ENCODE assay signal across 27 cellular contexts in the genomic region with DNA sequence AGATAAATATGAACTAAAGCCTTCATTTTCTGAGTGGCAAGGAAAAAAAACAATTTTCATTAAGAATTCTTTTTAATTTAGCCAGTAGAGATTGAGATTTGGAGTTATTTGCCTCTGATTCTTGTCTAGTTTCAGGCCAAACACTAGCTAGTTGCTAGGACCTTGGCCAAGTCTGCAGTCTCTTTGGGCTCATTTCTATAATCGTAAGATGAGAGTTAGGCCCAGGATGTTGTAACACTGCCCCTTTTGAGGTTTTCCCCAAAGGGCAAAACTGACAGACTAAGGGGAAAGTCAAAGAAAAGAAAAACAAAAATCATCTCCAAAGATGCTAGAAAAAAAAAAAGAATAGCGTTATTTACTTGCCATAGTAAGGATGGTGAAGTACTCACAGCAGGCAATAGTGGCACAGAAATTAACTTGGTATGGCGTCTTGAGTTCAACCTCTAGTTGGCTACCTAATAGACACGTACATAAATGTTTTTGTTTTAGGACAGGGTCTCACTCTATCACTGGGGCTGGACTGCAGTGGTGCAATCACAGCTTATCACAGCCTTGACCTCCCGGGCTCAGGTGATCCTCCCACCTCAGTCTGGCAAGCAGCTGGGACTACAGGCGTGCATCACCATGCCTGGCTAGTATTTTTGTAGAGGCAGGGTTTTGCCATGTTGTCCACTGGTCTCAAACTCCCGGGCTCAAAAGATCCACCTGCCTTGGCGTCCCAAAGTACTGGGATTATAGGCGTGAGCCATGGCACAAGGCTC. TPM values are rescaled to one million over a fixed set of nuclear protein-coding genes. Genes with fewer than 3 reads are reported as not detected.
DNase-seq lines count a peak whose midpoint lies in the region; ATAC-seq and TF ChIP-seq lines count a peak whose summit lies in the region.
"Had no signal": no experiment of that assay in that cellular context is flagged by ENCODE, and none has a peak within 500 bp of the region (broad histone marks: within the 10 kb centered on the region; RNA-seq: fewer than 3 reads in every experiment).

No MANE protein-coding gene starts in this region.

- H3K4me1 Mint-ChIP-seq in WTC11: no peaks in the 10 kb centered on the region
- no peaks in the 10 kb centered on the region for H3K4me1 Mint-ChIP-seq in nephron progenitor cell

- H3K27me3 ChIP-seq in GM23248 (replicated peaks; ENCODE audit: insufficient read depth) (no peaks in the 10 kb centered on the region), cardiac muscle cell (no peaks in the 10 kb centered on the region), hepatocyte (no peaks in the 10 kb centered on the region)
- H3K27me3 ChIP-seq: adrenal gland, dorsolateral prefrontal cortex, left lung, ovary had no signal

- CTCF ChIA-PET in WTC11 (lab: Charles Lee): no interaction called here
- CTCF ChIA-PET in HEK293T (lab: Yijun Ruan, JAX): no interaction called here

- H3K9me3 ChIP-seq in GM23248 (ENCODE audit: low read depth) (no peaks in the 10 kb centered on the region), cardiac muscle cell (ENCODE audit: low read depth) (no peaks in the 10 kb centered on the region), hepatocyte (ENCODE audit: low read depth) (no peaks in the 10 kb centered on the region)
- H3K9me3 ChIP-seq: adrenal gland, left lung, ovary, thoracic aorta had no signal

- peak overlapping the region; percentile 16; the same call in 1 of the 2 replicates for H3K27ac Mint-ChIP-seq in WTC11
- peak overlapping the region; percentile 64 for H3K27ac Mint-ChIP-seq in nephron progenitor cell
- H3K27ac Mint-ChIP-seq: activated naive CD4-positive, alpha-beta T cell treated with anti-CD3 and anti-CD28 coated beads for 36 hours; activated T-helper 1 cell treated with anti-CD3 and anti-CD28 coated beads, Interleukin-12 subunit alpha, Interleukin-12 subunit beta, Interleukin-2, Interleukin-4 antibody, amounts not matched to agents 30 ng/mL and 10 ng/mL and 1 ng/mL, durations not matched to agents 14 hours and 24 hours and 36 hours; CD4-positive, CD25-positive, alpha-beta regulatory T cell; natural killer cell treated with Interleukin-12 subunit alpha and Interleukin-12 subunit beta and Interleukin-15 and Interleukin-18, amount 100 ng/mL, for 72 hours; stimulated activated naive CD8-positive, alpha-beta T cell treated with anti-CD3 and anti-CD28 coated beads, Interleukin-15, Interleukin-2, amounts not matched to agents 100 ng/mL and 50 ng/mL, for 24 hours had no signal

- in situ Hi-C loops in GM23248 (cut with MboI): no loop called here

- H3K27me3 Mint-ChIP-seq in WTC11 (ENCODE audit: low read depth): no peaks in the 10 kb centered on the region
- peaks cover 5% of the 10 kb centered on the region for H3K27me3 Mint-ChIP-seq in nephron progenitor cell (ENCODE audit: low read depth, poor library complexity)
- H3K27me3 Mint-ChIP-seq: CD4-positive, CD25-positive, alpha-beta regulatory T cell; natural killer cell treated with Interleukin-12 subunit alpha and Interleukin-12 subunit beta and Interleukin-15 and Interleukin-18, amount 100 ng/mL, for 72 hours; stimulated activated naive CD8-positive, alpha-beta T cell treated with anti-CD3 and anti-CD28 coated beads, Interleukin-15, Interleukin-2, amounts not matched to agents 100 ng/mL and 50 ng/mL, for 24 hours had no signal

- peaks cover 4% of the 10 kb centered on the region for H3K36me3 Mint-ChIP-seq in WTC11
- peaks cover 18% of the 10 kb centered on the region for H3K36me3 Mint-ChIP-seq in nephron progenitor cell (ENCODE audit: low read depth)
- H3K36me3 Mint-ChIP-seq: natural killer cell treated with Interleukin-12 subunit alpha and Interleukin-12 subunit beta and Interleukin-15 and Interleukin-18, amount 100 ng/mL, for 72 hours had no signal

- peak; percentile 33 for ATAC-seq in WTC11
- ATAC-seq: left lung; natural killer cell treated with Interleukin-12 subunit alpha and Interleukin-12 subunit beta and Interleukin-15 and Interleukin-18, amount 100 ng/mL, for 72 hours had no signal

- 78 to 79% methylated on average over 9 of the region's 9 CpGs for WGBS in GM23248 (ENCODE audit: low coverage in 1 of 2, low lambda C conversion rate in 2 of 2, missing lambda C conversion rate in 2 of 2), 2 experiments
- 85% methylated on average over 9 of the region's 9 CpGs for WGBS in hepatocyte (ENCODE audit: low lambda C conversion rate, missing lambda C conversion rate)

- no peak for TF ChIP-seq CTCF in WTC11 (IDR thresholded peaks at IDR 0.05)
- no peak for TF ChIP-seq CTCF in cardiac muscle cell (IDR thresholded peaks at IDR 0.05; ENCODE audit: low read depth, low read length)
- no peak for TF ChIP-seq CTCF in nephron progenitor cell (IDR thresholded peaks at IDR 0.05)
- TF ChIP-seq CTCF in hepatocyte (IDR thresholded peaks at IDR 0.05; ENCODE audit: poor library complexity): no peak

- peaks cover 32% of the 10 kb centered on the region for H3F3A ChIP-seq in GM23248 (ENCODE audit: insufficient read depth)

- H3K9ac ChIP-seq in GM23248: no peak overlapping the region

- H4K20me1 ChIP-seq in GM23248 (ENCODE audit: insufficient read depth): no peaks in the 10 kb centered on the region
- no peaks in the 10 kb centered on the region for H4K20me1 ChIP-seq in hepatocyte (ENCODE audit: insufficient read depth, poor library complexity, severe bottlenecking)

- no peak overlapping the region for H3K4me3 Mint-ChIP-seq in WTC11
- no peak overlapping the region for H3K4me3 Mint-ChIP-seq in nephron progenitor cell
- H3K4me3 Mint-ChIP-seq: activated naive CD4-positive, alpha-beta T cell treated with anti-CD3 and anti-CD28 coated beads for 36 hours; activated T-helper 1 cell treated with anti-CD3 and anti-CD28 coated beads, Interleukin-12 subunit alpha, Interleukin-12 subunit beta, Interleukin-2, Interleukin-4 antibody, amounts not matched to agents 30 ng/mL and 10 ng/mL and 1 ng/mL, durations not matched to agents 14 hours and 24 hours and 36 hours; CD4-positive, CD25-positive, alpha-beta regulatory T cell; natural killer cell treated with Interleukin-12 subunit alpha and Interleukin-12 subunit beta and Interleukin-15 and Interleukin-18, amount 100 ng/mL, for 72 hours; stimulated activated naive CD8-positive, alpha-beta T cell treated with anti-CD3 and anti-CD28 coated beads, Interleukin-15, Interleukin-2, amounts not matched to agents 100 ng/mL and 50 ng/mL, for 24 hours had no signal

- H2AFZ ChIP-seq in GM23248 (no peak overlapping the region), hepatocyte (no peak overlapping the region)

- POLR2A ChIA-PET in WTC11 (lab: Charles Lee) (no interaction called here), HEK293T (lab: Yijun Ruan, JAX) (no interaction called here)

- no peak overlapping the region for H3K27ac ChIP-seq in GM23248
- H3K27ac ChIP-seq in cardiac muscle cell: peak overlapping the region; percentile 0
- no peak overlapping the region for H3K27ac ChIP-seq in hepatocyte
- H3K27ac ChIP-seq: adrenal gland, left lung, thoracic aorta had no signal

- H3K4me2 ChIP-seq in GM23248 (ENCODE audit: unreplicated experiment): no peak overlapping the region
- no peak overlapping the region for H3K4me2 ChIP-seq in hepatocyte
- H3K4me2 ChIP-seq: smooth muscle cell had no signal

- H3K4me1 ChIP-seq in GM23248 (ENCODE audit: insufficient read depth) (peaks cover 17% of the 10 kb centered on the region), cardiac muscle cell (ENCODE audit: low read depth) (peaks cover 19% of the 10 kb centered on the region), hepatocyte (ENCODE audit: insufficient read depth) (no peaks in the 10 kb centered on the region)
- H3K4me1 ChIP-seq: left lung had no signal

- H3K9me2 ChIP-seq in GM23248 (ENCODE audit: insufficient read depth) (no peaks in the 10 kb centered on the region), hepatocyte (replicated peaks; ENCODE audit: insufficient read depth) (no peaks in the 10 kb centered on the region)

- no peak overlapping the region for H3K4me3 ChIP-seq in GM23248
- H3K4me3 ChIP-seq in cardiac muscle cell: no peak overlapping the region
- no peak overlapping the region for H3K4me3 ChIP-seq in hepatocyte
- H3K4me3 ChIP-seq: adrenal gland, dorsolateral prefrontal cortex, left lung, ovary, smooth muscle cell, thoracic aorta had no signal

- peaks cover 22% of the 10 kb centered on the region for H3K79me2 ChIP-seq in GM23248 (ENCODE audit: insufficient read depth)
- no peaks in the 10 kb centered on the region for H3K79me2 ChIP-seq in hepatocyte

- DNase-seq in GM23248: peak; percentile 13
- no peak for DNase-seq in WTC11 (ENCODE audit: low spot score)
- DNase-seq in cardiac muscle cell (ENCODE audit: low read depth in 1 of 2, low spot score in 1 of 2): peak in 1 of 2 donors; percentile 52
- no peak for DNase-seq in nephron progenitor cell
- DNase-seq in medulla oblongata (ENCODE audit: extremely low spot score): no peak
- no peak for DNase-seq in HEK293T (ENCODE audit: extremely low spot score)
- DNase-seq in hepatocyte (ENCODE audit: low spot score): no peak
- DNase-seq: activated CD4-positive, alpha-beta T cell treated with anti-CD3 and anti-CD28 coated beads, Interleukin-2, amount 50 U/mL, for 48 hours; activated CD4-positive, CD25-positive, alpha-beta regulatory T cell; activated naive CD4-positive, alpha-beta T cell treated with anti-CD3 and anti-CD28 coated beads for 36 hours; AML-193; CD4-positive, CD25-positive, alpha-beta regulatory T cell; DMS79 treated with DMSO at 0.1 percent for 48 hours; dorsolateral prefrontal cortex; GF-D8; glutamatergic neuron; left lung; NCI-H748 treated with DMSO at 0.1 percent for 48 hours; ovary; stimulated activated CD4-positive, alpha-beta T cell treated with anti-CD3 and anti-CD28 coated beads, Interleukin-1b, Interleukin-23, amount 100 ng/mL, for 48 hours; T-helper 1 cell had no signal

- H3K36me3 ChIP-seq in GM23248 (ENCODE audit: low read depth): peaks cover 30% of the 10 kb centered on the region
- peaks cover 7% of the 10 kb centered on the region for H3K36me3 ChIP-seq in cardiac muscle cell
- H3K36me3 ChIP-seq in hepatocyte (replicated peaks; ENCODE audit: insufficient read depth, low read depth): no peaks in the 10 kb centered on the region
- H3K36me3 ChIP-seq: adrenal gland, ovary, thoracic aorta had no signal

- H3K9me3 Mint-ChIP-seq in WTC11: no peaks in the 10 kb centered on the region
- no peaks in the 10 kb centered on the region for H3K9me3 Mint-ChIP-seq in nephron progenitor cell
- H3K9me3 Mint-ChIP-seq: activated naive CD4-positive, alpha-beta T cell treated with anti-CD3 and anti-CD28 coated beads for 36 hours; activated T-helper 1 cell treated with anti-CD3 and anti-CD28 coated beads, Interleukin-12 subunit alpha, Interleukin-12 subunit beta, Interleukin-2, Interleukin-4 antibody, amounts not matched to agents 30 ng/mL and 10 ng/mL and 1 ng/mL, durations not matched to agents 14 hours and 24 hours and 36 hours; CD4-positive, CD25-positive, alpha-beta regulatory T cell; natural killer cell treated with Interleukin-12 subunit alpha and Interleukin-12 subunit beta and Interleukin-15 and Interleukin-18, amount 100 ng/mL, for 72 hours; stimulated activated naive CD8-positive, alpha-beta T cell treated with anti-CD3 and anti-CD28 coated beads, Interleukin-15, Interleukin-2, amounts not matched to agents 100 ng/mL and 50 ng/mL, for 24 hours had no signal

RNA-seq across cellular contexts. Expression of a gene that starts 23.0 kb away (rescaled TPM):
- total RNA-seq in GM23248 (2014; rRNA removed; shearing (Covaris generic)): 25.4 and 31.8 TPM in 2 replicates
- polyA plus RNA-seq in GM23248 (2016; fragmentation: Nextera tagmentation; extraction: Ambion mirVana) (19.8 and 20.9 TPM in 2 replicates), cardiac muscle cell (23.9 and 38.0 TPM in 2 replicates), hepatocyte (20.5 and 22.0 TPM in 2 replicates)
- total RNA-seq in WTC11 (2021) (23.5 to 25.9 TPM (median 25.5 TPM) in 3 replicates), cardiac muscle cell (29.3 and 32.0 TPM in 2 replicates), hepatocyte (19.5 and 30.2 TPM in 2 replicates)

RNA-seq across cellular contexts. Expression of a gene that starts 52.1 kb away (rescaled TPM):
- total RNA-seq in GM23248 (2014; rRNA removed; shearing (Covaris generic)): 397 and 400 TPM in 2 replicates
- polyA plus RNA-seq in GM23248 (2016; fragmentation: Nextera tagmentation; extraction: Ambion mirVana): 694 and 728 TPM in 2 replicates
- 394 to 395 TPM (median 395 TPM) in 3 replicates for total RNA-seq in WTC11 (2021)
- 240 and 317 TPM in 2 replicates for total RNA-seq in cardiac muscle cell
- 439 and 455 TPM in 2 replicates for polyA plus RNA-seq in cardiac muscle cell
- total RNA-seq in hepatocyte: 302 and 327 TPM in 2 replicates
- 361 and 368 TPM in 2 replicates for polyA plus RNA-seq in hepatocyte
